Comparison of ENCODE assay signal across 17 cellular contexts in genomic region chr3:80767599-80767998, GRCh38.
DNase-seq lines count a peak whose midpoint lies in the region; ATAC-seq and TF ChIP-seq lines count a peak whose summit lies in the region.
"Had no signal": no experiment of that assay in that cellular context is flagged by ENCODE, and none has a peak within 500 bp of the region (broad histone marks: within the 10 kb centered on the region; RNA-seq: fewer than 3 reads in every experiment).

No MANE protein-coding gene starts in this region.

- no peak overlapping the region for H3K9ac ChIP-seq in neural cell (ENCODE audit: low read length)

- H3K27ac ChIP-seq in neural cell (ENCODE audit: low read length) = no peak overlapping the region
- H3K27ac ChIP-seq: thoracic aorta had no signal

- no peak overlapping the region for H2AFZ ChIP-seq in neural cell (ENCODE audit: low read depth, low read length)

- TF ChIP-seq CTCF in LNCAP (IDR thresholded peaks at IDR 0.05) (peak; percentile 40; the same call in 1 of the 2 replicates), choroid plexus epithelial cell (conservative IDR thresholded peaks at IDR 0.05; ENCODE audit: low read depth, low read length) (peak; percentile 22), neural cell (IDR thresholded peaks at IDR 0.05; ENCODE audit: poor library complexity, severe bottlenecking) (peak; percentile 59)

- H3K4me2 ChIP-seq in neural cell (ENCODE audit: low read length) = no peak overlapping the region

- H3K9me2 ChIP-seq in neural cell (ENCODE audit: insufficient read depth, low read length) = no peaks in the 10 kb centered on the region

- no peaks in the 10 kb centered on the region for H3K9me3 ChIP-seq in neural cell (ENCODE audit: low read length)
- H3K9me3 ChIP-seq: thoracic aorta had no signal

- DNase-seq in NCI-H1105 treated with DMSO at 0.1 percent for 48 hours (lab: John Stamatoyannopoulos, UW) (peak; percentile 22), NCI-H1105 (lab: John Stamatoyannopoulos, UW) (no peak), choroid plexus epithelial cell (ENCODE audit: low read depth) (peak; percentile 41)
- DNase-seq in activated T-cell treated with anti-CD3 and anti-CD28 coated beads, Interleukin-2, amount 50 U/mL, for 48 hours = no peak
- DNase-seq: activated naive CD4-positive, alpha-beta T cell treated with Interleukin-2 at 50 U/mL for 16 hours; anterior cingulate cortex; DMS153; NCI-H2081 treated with DMSO at 0.1 percent for 48 hours; NCI-H774; RPMI8226; stimulated activated CD4-positive, alpha-beta T cell treated with anti-CD3 and anti-CD28 coated beads, Interleukin-15, amount 100 ng/mL, for 24 hours had no signal

- peak; percentile 67 for TF ChIP-seq RAD21 in neural cell (conservative IDR thresholded peaks at IDR 0.05)

- H3K79me2 ChIP-seq in neural cell (replicated peaks; ENCODE audit: insufficient read depth, low read length) = no peaks in the 10 kb centered on the region

- H3K36me3 ChIP-seq in neural cell (ENCODE audit: insufficient read depth, low read length) = no peaks in the 10 kb centered on the region
- H3K36me3 ChIP-seq: thoracic aorta had no signal

- no peak for TF ChIP-seq EP300 in neural cell (conservative IDR thresholded peaks at IDR 0.05; ENCODE audit: poor library complexity, severe bottlenecking)

- no peaks in the 10 kb centered on the region for H3F3A ChIP-seq in neural cell (ENCODE audit: insufficient read depth, low read length, poor library complexity, severe bottlenecking)

- ATAC-seq in HG03045 (IDR thresholded peaks at IDR 0.05; ENCODE audit: unreplicated experiment) (no peak), GM21515 (IDR thresholded peaks at IDR 0.05; ENCODE audit: unreplicated experiment) (no peak)
- ATAC-seq: stimulated activated memory B cell treated with anti-CD40 and anti-IgM and Interleukin-4, amounts not matched to agents 10 μg/mL and 1 μg/mL and 100 μg/mL, for 72 hours had no signal

- H3K4me3 ChIP-seq in choroid plexus epithelial cell (ENCODE audit: low read depth, low read length) = no peak overlapping the region
- no peak overlapping the region for H3K4me3 ChIP-seq in neural cell (ENCODE audit: low read length)
- H3K4me3 ChIP-seq: thoracic aorta had no signal

- no peaks in the 10 kb centered on the region for H4K20me1 ChIP-seq in neural cell (ENCODE audit: insufficient read depth)

- H3K27me3 ChIP-seq in neural cell (ENCODE audit: insufficient read depth, low read depth, low read length) = no peaks in the 10 kb centered on the region

TF ChIP-seq in neural cell, 6 proteins besides CTCF, POLR2A, EP300 and RAD21:
- TF ChIP-seq MXI1 (conservative IDR thresholded peaks at IDR 0.05; ENCODE audit: poor library complexity, severe bottlenecking) = no peak
- TF ChIP-seq, protein P1, sequence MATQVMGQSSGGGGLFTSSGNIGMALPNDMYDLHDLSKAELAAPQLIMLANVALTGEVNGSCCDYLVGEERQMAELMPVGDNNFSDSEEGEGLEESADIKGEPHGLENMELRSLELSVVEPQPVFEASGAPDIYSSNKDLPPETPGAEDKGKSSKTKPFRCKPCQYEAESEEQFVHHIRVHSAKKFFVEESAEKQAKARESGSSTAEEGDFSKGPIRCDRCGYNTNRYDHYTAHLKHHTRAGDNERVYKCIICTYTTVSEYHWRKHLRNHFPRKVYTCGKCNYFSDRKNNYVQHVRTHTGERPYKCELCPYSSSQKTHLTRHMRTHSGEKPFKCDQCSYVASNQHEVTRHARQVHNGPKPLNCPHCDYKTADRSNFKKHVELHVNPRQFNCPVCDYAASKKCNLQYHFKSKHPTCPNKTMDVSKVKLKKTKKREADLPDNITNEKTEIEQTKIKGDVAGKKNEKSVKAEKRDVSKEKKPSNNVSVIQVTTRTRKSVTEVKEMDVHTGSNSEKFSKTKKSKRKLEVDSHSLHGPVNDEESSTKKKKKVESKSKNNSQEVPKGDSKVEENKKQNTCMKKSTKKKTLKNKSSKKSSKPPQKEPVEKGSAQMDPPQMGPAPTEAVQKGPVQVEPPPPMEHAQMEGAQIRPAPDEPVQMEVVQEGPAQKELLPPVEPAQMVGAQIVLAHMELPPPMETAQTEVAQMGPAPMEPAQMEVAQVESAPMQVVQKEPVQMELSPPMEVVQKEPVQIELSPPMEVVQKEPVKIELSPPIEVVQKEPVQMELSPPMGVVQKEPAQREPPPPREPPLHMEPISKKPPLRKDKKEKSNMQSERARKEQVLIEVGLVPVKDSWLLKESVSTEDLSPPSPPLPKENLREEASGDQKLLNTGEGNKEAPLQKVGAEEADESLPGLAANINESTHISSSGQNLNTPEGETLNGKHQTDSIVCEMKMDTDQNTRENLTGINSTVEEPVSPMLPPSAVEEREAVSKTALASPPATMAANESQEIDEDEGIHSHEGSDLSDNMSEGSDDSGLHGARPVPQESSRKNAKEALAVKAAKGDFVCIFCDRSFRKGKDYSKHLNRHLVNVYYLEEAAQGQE (IDR thresholded peaks at IDR 0.05; ENCODE audit: borderline replicate concordance) = no peak
- TF ChIP-seq SMC3 (conservative IDR thresholded peaks at IDR 0.05; ENCODE audit: poor library complexity) = peak; percentile 52

Comparison
In these comparisons a context has a peak if more than half of its experiments do, and no peak if none do; other contexts are left out.
1. DNase-seq: peak in NCI-H1105 treated with DMSO at 0.1 percent for 48 hours (single experiment) and choroid plexus epithelial cell (single experiment); none in NCI-H1105 (single experiment) and activated T-cell treated with anti-CD3 and anti-CD28 coated beads, Interleukin-2, amount 50 U/mL, for 48 hours (0 of 2).
2. Peak in every context shown above with its lines, with median percentiles within 50 percentile points of each other: CTCF ChIP-seq.